In the genomic region with DNA sequence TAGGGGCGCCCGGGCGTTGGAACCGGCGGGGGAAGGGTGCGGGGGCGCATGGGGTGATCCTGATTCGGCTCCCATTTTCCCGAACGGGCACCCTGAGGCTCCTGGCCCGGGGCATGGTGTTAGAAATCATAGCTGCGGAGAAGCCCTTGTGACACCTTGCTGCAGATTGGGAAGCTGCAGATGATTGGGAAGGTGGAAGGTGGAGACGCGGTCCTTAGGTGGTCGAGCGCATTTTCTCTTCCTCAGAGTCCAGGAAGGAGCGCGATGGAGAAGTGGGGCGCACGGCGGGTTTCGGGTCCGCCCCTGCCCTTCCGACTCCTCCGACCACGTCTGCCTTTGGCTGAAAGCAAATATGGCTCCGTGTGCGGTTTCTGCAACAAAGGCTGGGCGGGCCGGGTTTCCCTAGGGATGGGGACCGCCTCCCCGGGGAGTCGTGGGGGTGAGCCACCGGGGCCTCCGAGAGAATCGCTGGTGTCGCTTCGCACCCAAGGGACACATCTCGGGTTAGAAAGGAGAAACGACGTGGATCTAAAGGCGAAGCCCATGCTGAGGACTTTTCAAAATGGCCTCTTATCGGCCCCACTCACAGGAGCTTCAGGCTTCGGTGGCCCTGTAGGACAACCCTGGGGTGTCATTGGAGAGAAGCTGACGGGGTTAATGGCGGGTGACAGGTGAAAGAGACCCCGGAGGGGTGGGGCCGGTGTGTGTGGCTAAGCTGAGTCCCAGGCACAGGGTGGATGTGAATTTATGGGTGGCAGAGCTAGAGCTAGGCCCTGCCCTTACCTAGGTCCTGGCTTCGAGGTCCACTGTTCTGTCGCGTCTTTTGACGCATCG, we compare ENCODE assay signal across 1 cellular context.
TF ChIP-seq lines count a peak whose summit lies in the region.

No MANE protein-coding gene starts in this region.

TF ChIP-seq in endothelial cell of umbilical vein, 7 proteins besides CTCF, POLR2A, EP300 and RAD21:
- TF ChIP-seq, protein P1, sequence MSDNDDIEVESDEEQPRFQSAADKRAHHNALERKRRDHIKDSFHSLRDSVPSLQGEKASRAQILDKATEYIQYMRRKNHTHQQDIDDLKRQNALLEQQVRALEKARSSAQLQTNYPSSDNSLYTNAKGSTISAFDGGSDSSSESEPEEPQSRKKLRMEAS (IDR thresholded peaks at IDR 0.05; ENCODE audit: insufficient read depth, insufficient read length): no peak
- TF ChIP-seq JUN (IDR thresholded peaks at IDR 0.05; ENCODE audit: borderline replicate concordance, insufficient read depth, insufficient read length, low read depth) (no peak), GATA2 (IDR thresholded peaks at IDR 0.05; ENCODE audit: insufficient read depth, insufficient read length, low read depth, low read length) (no peak), MYC (IDR thresholded peaks at IDR 0.05; ENCODE audit: low read depth, low read length) (no peak), EZH2 (IDR thresholded peaks at IDR 0.05; ENCODE audit: borderline replicate concordance, low read depth, low read length, severe bottlenecking) (no peak), POLR2AphosphoS5 (IDR thresholded peaks at IDR 0.05; ENCODE audit: insufficient read depth, low read depth, low read length) (no peak), FOS (IDR thresholded peaks at IDR 0.05; ENCODE audit: borderline replicate concordance, insufficient read depth, low read length) (no peak)
